In genomic region chr12:127526925-127527324, GRCh38 we compare ENCODE assay signal across 15 cellular contexts.
A peak's percentile ranks its signal among the peaks of the same experiment; 100 is the strongest.
DNase-seq lines count a peak whose midpoint lies in the region; ATAC-seq and TF ChIP-seq lines count a peak whose summit lies in the region.
"Had no signal": no experiment of that assay in that cellular context is flagged by ENCODE, and none has a peak within 500 bp of the region (broad histone marks: within the 10 kb centered on the region; RNA-seq: fewer than 3 reads in every experiment).

No MANE protein-coding gene starts in this region.

- H2BK15ac ChIP-seq in neuronal stem cell (ENCODE audit: low read length): no peak overlapping the region

- no peak overlapping the region for H3K4me2 ChIP-seq in PC-3 (ENCODE audit: low read length)
- no peak overlapping the region for H3K4me2 ChIP-seq in neural progenitor cell
- no peak overlapping the region for H3K4me2 ChIP-seq in hepatocyte
- H3K4me2 ChIP-seq in neuronal stem cell (ENCODE audit: insufficient read depth, low read length, poor library complexity, severe bottlenecking): no peak overlapping the region

- no peak overlapping the region for H3K27ac ChIP-seq in PC-3 (ENCODE audit: low read length)
- no peak overlapping the region for H3K27ac ChIP-seq in neural progenitor cell
- no peak overlapping the region for H3K27ac ChIP-seq in hepatocyte
- no peak overlapping the region for H3K27ac ChIP-seq in neuronal stem cell (replicated peaks; ENCODE audit: low read length)
- H3K27ac ChIP-seq: GM23248 had no signal

- H3K4me3 ChIP-seq in PC-3 (ENCODE audit: low read length) (no peak overlapping the region), neural progenitor cell (no peak overlapping the region), hepatocyte (no peak overlapping the region), neuronal stem cell (ENCODE audit: low read length in 2 of 2) (no peak overlapping the region)
- H3K4me3 ChIP-seq: GM23248 had no signal

- H3K27me3 Mint-ChIP-seq in glutamatergic neuron (ENCODE audit: unreplicated experiment) (peaks cover 2% of the 10 kb centered on the region), neural progenitor cell (ENCODE audit: insufficient read depth, low read depth) (no peaks in the 10 kb centered on the region)

- no peak overlapping the region for H3K23ac ChIP-seq in neuronal stem cell (ENCODE audit: low read depth, low read length, poor library complexity)

- DNase-seq in PC-3: no peak
- DNase-seq in glutamatergic neuron: no peak
- no peak for DNase-seq in neural progenitor cell (ENCODE audit: low spot score)
- no peak for DNase-seq in hepatocyte (ENCODE audit: low spot score)
- DNase-seq in neuronal stem cell (ENCODE audit: low spot score): no peak
- no peak for DNase-seq in Right ventricle myocardium inferior (ENCODE audit: missing footprints)
- DNase-seq in SIG-M5 treated with dmso at 0.1 percent for 504 hours (lab: John Stamatoyannopoulos, UW; ENCODE audit: unreplicated experiment): no peak
- DNase-seq: Caco-2; CD8-positive, alpha-beta T cell; DND-41; GDM1; GM23248; IMR-90 had no signal

- no peak overlapping the region for H3K4ac ChIP-seq in neuronal stem cell (ENCODE audit: low read length)

- no TSS peak for BruUV-seq in PC-3 (replicated peaks; lab: Mats Ljungman, UMichigan)

- no peak overlapping the region for H2BK12ac ChIP-seq in neuronal stem cell (ENCODE audit: low read length)

- H3K9ac ChIP-seq in PC-3 (ENCODE audit: low read length) (no peak overlapping the region), neural progenitor cell (no peak overlapping the region), neuronal stem cell (ENCODE audit: low read depth, low read length, poor library complexity) (no peak overlapping the region)
- H3K9ac ChIP-seq: GM23248 had no signal

- no peak overlapping the region for H3K14ac ChIP-seq in neuronal stem cell (ENCODE audit: low read length)

- H3K4me1 Mint-ChIP-seq in glutamatergic neuron (ENCODE audit: low read depth, unreplicated experiment) (no peaks in the 10 kb centered on the region), neural progenitor cell (no peaks in the 10 kb centered on the region)
- H3K4me1 Mint-ChIP-seq: CD14-positive monocyte had no signal

- H4K20me1 ChIP-seq in PC-3 (ENCODE audit: low read length): no peaks in the 10 kb centered on the region
- H4K20me1 ChIP-seq in neural progenitor cell (ENCODE audit: low read depth): no peaks in the 10 kb centered on the region
- H4K20me1 ChIP-seq in hepatocyte (ENCODE audit: insufficient read depth, poor library complexity, severe bottlenecking): no peaks in the 10 kb centered on the region

- no peaks in the 10 kb centered on the region for H3K79me1 ChIP-seq in neuronal stem cell (ENCODE audit: low read depth, low read length)

- H3K4me3 Mint-ChIP-seq in glutamatergic neuron (ENCODE audit: unreplicated experiment): no peak overlapping the region
- no peak overlapping the region for H3K4me3 Mint-ChIP-seq in neural progenitor cell
- H3K4me3 Mint-ChIP-seq: CD14-positive monocyte; CD8-positive, alpha-beta T cell had no signal

- H3K36me3 ChIP-seq in PC-3 (ENCODE audit: low read depth, low read length) (no peaks in the 10 kb centered on the region), neural progenitor cell (no peaks in the 10 kb centered on the region), hepatocyte (replicated peaks; ENCODE audit: insufficient read depth, low read depth) (no peaks in the 10 kb centered on the region), neuronal stem cell (replicated peaks in 1 of 2; ENCODE audit: control insufficient read depth in 2 of 2, insufficient read depth in 2 of 2, low read length in 2 of 2) (no peaks in the 10 kb centered on the region)

- no peak overlapping the region for H4K91ac ChIP-seq in neuronal stem cell (ENCODE audit: low read depth, low read length, poor library complexity)

- H3K9me2 ChIP-seq in PC-3 (replicated peaks; ENCODE audit: low read length) (no peaks in the 10 kb centered on the region), hepatocyte (replicated peaks; ENCODE audit: insufficient read depth) (no peaks in the 10 kb centered on the region)

- H2BK5ac ChIP-seq in neuronal stem cell (ENCODE audit: low read length): no peak overlapping the region

- H3K36me3 Mint-ChIP-seq in glutamatergic neuron (ENCODE audit: unreplicated experiment): no peaks in the 10 kb centered on the region
- no peaks in the 10 kb centered on the region for H3K36me3 Mint-ChIP-seq in neural progenitor cell
- H3K36me3 Mint-ChIP-seq: CD14-positive monocyte; CD8-positive, alpha-beta T cell had no signal

- WGBS in hepatocyte (ENCODE audit: low lambda C conversion rate, missing lambda C conversion rate): 93% methylated on average over 3 of the region's 3 CpGs
- WGBS in neuronal stem cell (ENCODE audit: extremely low coverage in 2 of 2, insufficient read length in 2 of 2, insufficient replicate concordance in 1 of 2), 2 donors: no CpG with 5 or more reads among the region's 3 CpGs

- H3K27ac Mint-ChIP-seq in glutamatergic neuron (ENCODE audit: unreplicated experiment): no peak overlapping the region
- no peak overlapping the region for H3K27ac Mint-ChIP-seq in neural progenitor cell
- H3K27ac Mint-ChIP-seq: CD14-positive monocyte; CD8-positive, alpha-beta T cell had no signal

- H3K79me2 ChIP-seq in PC-3 (ENCODE audit: low read length): no peaks in the 10 kb centered on the region
- H3K79me2 ChIP-seq in neural progenitor cell (ENCODE audit: low read depth): no peaks in the 10 kb centered on the region
- H3K79me2 ChIP-seq in hepatocyte: no peaks in the 10 kb centered on the region

- no peak overlapping the region for H2AK5ac ChIP-seq in neuronal stem cell (ENCODE audit: low read depth, low read length)

- H3K18ac ChIP-seq in neuronal stem cell (ENCODE audit: low read length): no peak overlapping the region

- no peaks in the 10 kb centered on the region for H3K9me3 ChIP-seq in PC-3 (ENCODE audit: low read length)
- H3K9me3 ChIP-seq in neural progenitor cell (ENCODE audit: low read depth): no peaks in the 10 kb centered on the region
- H3K9me3 ChIP-seq in hepatocyte (ENCODE audit: low read depth): no peaks in the 10 kb centered on the region
- H3K9me3 ChIP-seq in neuronal stem cell (replicated peaks in 1 of 2; ENCODE audit: control insufficient read depth in 2 of 2, insufficient read depth in 1 of 2, low read depth in 1 of 2, low read length in 2 of 2): no peaks in the 10 kb centered on the region
- H3K9me3 ChIP-seq: Caco-2 had no signal

- POLR2A ChIA-PET in PC-3 (lab: Charles Lee; ENCODE audit: unreplicated experiment): no interaction called here

- H4K8ac ChIP-seq in neuronal stem cell (ENCODE audit: low read depth, low read length): no peak overlapping the region

- no peaks in the 10 kb centered on the region for H3K4me1 ChIP-seq in PC-3 (ENCODE audit: insufficient read depth, low read length)
- no peaks in the 10 kb centered on the region for H3K4me1 ChIP-seq in neural progenitor cell
- no peaks in the 10 kb centered on the region for H3K4me1 ChIP-seq in hepatocyte (ENCODE audit: insufficient read depth)
- H3K4me1 ChIP-seq in neuronal stem cell (ENCODE audit: control insufficient read depth in 2 of 2, insufficient read depth in 1 of 2, low read depth in 1 of 2, low read length in 2 of 2): no peaks in the 10 kb centered on the region
- H3K4me1 ChIP-seq: Caco-2 had no signal

- intact Hi-C loops in PC-3 (cut with micrococcal nuclease): no loop called here
- intact Hi-C loops in Right ventricle myocardium inferior (cut with DNase I): no loop called here

- H2AFZ ChIP-seq in PC-3 (ENCODE audit: low read length): no peak overlapping the region
- no peak overlapping the region for H2AFZ ChIP-seq in neural progenitor cell (replicated peaks)
- no peak overlapping the region for H2AFZ ChIP-seq in hepatocyte
- H2AFZ ChIP-seq in neuronal stem cell (ENCODE audit: low read length): no peak overlapping the region
- H2AFZ ChIP-seq: GM23248 had no signal

- H3F3A ChIP-seq in PC-3 (ENCODE audit: low read length, unreplicated experiment) (no peaks in the 10 kb centered on the region), neural progenitor cell (ENCODE audit: low read depth) (no peaks in the 10 kb centered on the region)

- TF ChIP-seq CTCF in PC-3 (conservative IDR thresholded peaks at IDR 0.05; ENCODE audit: low read depth, low read length) (peak; percentile 32; the same call in 1 of the 2 replicates), glutamatergic neuron (IDR thresholded peaks at IDR 0.05; ENCODE audit: partially characterized antibody, unreplicated experiment) (peak; percentile 50), neural progenitor cell (IDR thresholded peaks at IDR 0.05) (peak; percentile 12), hepatocyte (IDR thresholded peaks at IDR 0.05; ENCODE audit: poor library complexity) (no peak)

- CTCF ChIA-PET in PC-3 (lab: Charles Lee): no interaction called here

- ATAC-seq in GM18867 (IDR thresholded peaks at IDR 0.05; ENCODE audit: unreplicated experiment) (peak; percentile 56), PC-3 (no peak), Right ventricle myocardium inferior (no peak)
- ATAC-seq: CD8-positive, alpha-beta T cell had no signal

- H2BK120ac ChIP-seq in neuronal stem cell (ENCODE audit: low read depth, low read length): no peak overlapping the region

- H3K27me3 ChIP-seq in PC-3 (ENCODE audit: low read length): no peaks in the 10 kb centered on the region
- no peaks in the 10 kb centered on the region for H3K27me3 ChIP-seq in neural progenitor cell
- H3K27me3 ChIP-seq in hepatocyte: no peaks in the 10 kb centered on the region
- no peaks in the 10 kb centered on the region for H3K27me3 ChIP-seq in neuronal stem cell (ENCODE audit: control insufficient read depth in 3 of 3, insufficient read depth in 3 of 3, low read depth in 1 of 3, low read length in 3 of 3)

- H3K9me3 Mint-ChIP-seq in glutamatergic neuron (ENCODE audit: unreplicated experiment) (no peaks in the 10 kb centered on the region), neural progenitor cell (no peaks in the 10 kb centered on the region)
- H3K9me3 Mint-ChIP-seq: CD8-positive, alpha-beta T cell had no signal
